8 cellular contexts compared by ENCODE assay signal in genomic region chr15:28975766-28976179, GRCh38.
DNase-seq lines count a peak whose midpoint lies in the region; ATAC-seq and FAIRE-seq lines count a peak whose summit lies in the region.

No MANE protein-coding gene starts in this region.

- no peak for FAIRE-seq in RCC 7860 (lab: Jason Lieb, UNC)

- DNase-seq in DMS114 treated with DMSO at 0.1 percent for 48 hours (lab: John Stamatoyannopoulos, UW; ENCODE audit: unreplicated experiment) (peak; percentile 29), HT-29 (ENCODE audit: low spot score) (peak; percentile 69), RCC 7860 (ENCODE audit: low spot score) (peak; percentile 15), activated T-helper 1 cell treated with Interleukin-2 at 50 U/mL for 16 hours (ENCODE audit: low read depth) (peak; percentile 47), germinal center (ENCODE audit: low spot score) (peak; percentile 53), putamen (ENCODE audit: low spot score) (no peak)
- DNase-seq in stimulated activated CD4-positive, alpha-beta T cell treated with anti-CD3 and anti-CD28 coated beads, Interleukin-1b, Interleukin-23, amount 100 ng/mL, for 24 hours (ENCODE audit: low read depth in 4 of 4, low spot score in 1 of 4) = peak; percentile 48 to 67 (median 56)

- ATAC-seq in GM21825 (IDR thresholded peaks at IDR 0.05; ENCODE audit: unreplicated experiment) = no peak
